ENCODE assay signal across 1 cellular context in genomic region chr12:46494424-46494823, GRCh38.
TF ChIP-seq lines count a peak whose summit lies in the region.

No MANE protein-coding gene starts in this region.

TF ChIP-seq in HepG2, 621 proteins besides CTCF, POLR2A, EP300 and RAD21 (continued from another document):
- TF ChIP-seq, protein P1, sequence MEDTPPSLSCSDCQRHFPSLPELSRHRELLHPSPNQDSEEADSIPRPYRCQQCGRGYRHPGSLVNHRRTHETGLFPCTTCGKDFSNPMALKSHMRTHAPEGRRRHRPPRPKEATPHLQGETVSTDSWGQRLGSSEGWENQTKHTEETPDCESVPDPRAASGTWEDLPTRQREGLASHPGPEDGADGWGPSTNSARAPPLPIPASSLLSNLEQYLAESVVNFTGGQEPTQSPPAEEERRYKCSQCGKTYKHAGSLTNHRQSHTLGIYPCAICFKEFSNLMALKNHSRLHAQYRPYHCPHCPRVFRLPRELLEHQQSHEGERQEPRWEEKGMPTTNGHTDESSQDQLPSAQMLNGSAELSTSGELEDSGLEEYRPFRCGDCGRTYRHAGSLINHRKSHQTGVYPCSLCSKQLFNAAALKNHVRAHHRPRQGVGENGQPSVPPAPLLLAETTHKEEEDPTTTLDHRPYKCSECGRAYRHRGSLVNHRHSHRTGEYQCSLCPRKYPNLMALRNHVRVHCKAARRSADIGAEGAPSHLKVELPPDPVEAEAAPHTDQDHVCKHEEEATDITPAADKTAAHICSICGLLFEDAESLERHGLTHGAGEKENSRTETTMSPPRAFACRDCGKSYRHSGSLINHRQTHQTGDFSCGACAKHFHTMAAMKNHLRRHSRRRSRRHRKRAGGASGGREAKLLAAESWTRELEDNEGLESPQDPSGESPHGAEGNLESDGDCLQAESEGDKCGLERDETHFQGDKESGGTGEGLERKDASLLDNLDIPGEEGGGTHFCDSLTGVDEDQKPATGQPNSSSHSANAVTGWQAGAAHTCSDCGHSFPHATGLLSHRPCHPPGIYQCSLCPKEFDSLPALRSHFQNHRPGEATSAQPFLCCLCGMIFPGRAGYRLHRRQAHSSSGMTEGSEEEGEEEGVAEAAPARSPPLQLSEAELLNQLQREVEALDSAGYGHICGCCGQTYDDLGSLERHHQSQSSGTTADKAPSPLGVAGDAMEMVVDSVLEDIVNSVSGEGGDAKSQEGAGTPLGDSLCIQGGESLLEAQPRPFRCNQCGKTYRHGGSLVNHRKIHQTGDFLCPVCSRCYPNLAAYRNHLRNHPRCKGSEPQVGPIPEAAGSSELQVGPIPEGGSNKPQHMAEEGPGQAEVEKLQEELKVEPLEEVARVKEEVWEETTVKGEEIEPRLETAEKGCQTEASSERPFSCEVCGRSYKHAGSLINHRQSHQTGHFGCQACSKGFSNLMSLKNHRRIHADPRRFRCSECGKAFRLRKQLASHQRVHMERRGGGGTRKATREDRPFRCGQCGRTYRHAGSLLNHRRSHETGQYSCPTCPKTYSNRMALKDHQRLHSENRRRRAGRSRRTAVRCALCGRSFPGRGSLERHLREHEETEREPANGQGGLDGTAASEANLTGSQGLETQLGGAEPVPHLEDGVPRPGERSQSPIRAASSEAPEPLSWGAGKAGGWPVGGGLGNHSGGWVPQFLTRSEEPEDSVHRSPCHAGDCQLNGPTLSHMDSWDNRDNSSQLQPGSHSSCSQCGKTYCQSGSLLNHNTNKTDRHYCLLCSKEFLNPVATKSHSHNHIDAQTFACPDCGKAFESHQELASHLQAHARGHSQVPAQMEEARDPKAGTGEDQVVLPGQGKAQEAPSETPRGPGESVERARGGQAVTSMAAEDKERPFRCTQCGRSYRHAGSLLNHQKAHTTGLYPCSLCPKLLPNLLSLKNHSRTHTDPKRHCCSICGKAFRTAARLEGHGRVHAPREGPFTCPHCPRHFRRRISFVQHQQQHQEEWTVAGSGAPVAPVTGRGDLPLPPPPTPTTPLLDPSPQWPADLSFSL (CRISPR knock-in tag; IDR thresholded peaks at IDR 0.05) = no peak
- TF ChIP-seq ZNF564 (CRISPR knock-in tag; IDR thresholded peaks at IDR 0.05) (no peak), U2AF2 (IDR thresholded peaks at IDR 0.05; ENCODE audit: low read depth, low read length) (no peak), ELF3 (CRISPR knock-in tag; IDR thresholded peaks at IDR 0.05) (peak; percentile 40), ATAD3A (CRISPR knock-in tag; IDR thresholded peaks at IDR 0.05) (no peak), ZNF839 (CRISPR knock-in tag; IDR thresholded peaks at IDR 0.05; ENCODE audit: borderline replicate concordance) (no peak)
- TF ChIP-seq, protein P2, sequence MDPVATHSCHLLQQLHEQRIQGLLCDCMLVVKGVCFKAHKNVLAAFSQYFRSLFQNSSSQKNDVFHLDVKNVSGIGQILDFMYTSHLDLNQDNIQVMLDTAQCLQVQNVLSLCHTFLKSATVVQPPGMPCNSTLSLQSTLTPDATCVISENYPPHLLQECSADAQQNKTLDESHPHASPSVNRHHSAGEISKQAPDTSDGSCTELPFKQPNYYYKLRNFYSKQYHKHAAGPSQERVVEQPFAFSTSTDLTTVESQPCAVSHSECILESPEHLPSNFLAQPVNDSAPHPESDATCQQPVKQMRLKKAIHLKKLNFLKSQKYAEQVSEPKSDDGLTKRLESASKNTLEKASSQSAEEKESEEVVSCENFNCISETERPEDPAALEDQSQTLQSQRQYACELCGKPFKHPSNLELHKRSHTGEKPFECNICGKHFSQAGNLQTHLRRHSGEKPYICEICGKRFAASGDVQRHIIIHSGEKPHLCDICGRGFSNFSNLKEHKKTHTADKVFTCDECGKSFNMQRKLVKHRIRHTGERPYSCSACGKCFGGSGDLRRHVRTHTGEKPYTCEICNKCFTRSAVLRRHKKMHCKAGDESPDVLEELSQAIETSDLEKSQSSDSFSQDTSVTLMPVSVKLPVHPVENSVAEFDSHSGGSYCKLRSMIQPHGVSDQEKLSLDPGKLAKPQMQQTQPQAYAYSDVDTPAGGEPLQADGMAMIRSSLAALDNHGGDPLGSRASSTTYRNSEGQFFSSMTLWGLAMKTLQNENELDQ (CRISPR knock-in tag; IDR thresholded peaks at IDR 0.05; ENCODE audit: borderline replicate concordance) = no peak
- TF ChIP-seq, protein P3, sequence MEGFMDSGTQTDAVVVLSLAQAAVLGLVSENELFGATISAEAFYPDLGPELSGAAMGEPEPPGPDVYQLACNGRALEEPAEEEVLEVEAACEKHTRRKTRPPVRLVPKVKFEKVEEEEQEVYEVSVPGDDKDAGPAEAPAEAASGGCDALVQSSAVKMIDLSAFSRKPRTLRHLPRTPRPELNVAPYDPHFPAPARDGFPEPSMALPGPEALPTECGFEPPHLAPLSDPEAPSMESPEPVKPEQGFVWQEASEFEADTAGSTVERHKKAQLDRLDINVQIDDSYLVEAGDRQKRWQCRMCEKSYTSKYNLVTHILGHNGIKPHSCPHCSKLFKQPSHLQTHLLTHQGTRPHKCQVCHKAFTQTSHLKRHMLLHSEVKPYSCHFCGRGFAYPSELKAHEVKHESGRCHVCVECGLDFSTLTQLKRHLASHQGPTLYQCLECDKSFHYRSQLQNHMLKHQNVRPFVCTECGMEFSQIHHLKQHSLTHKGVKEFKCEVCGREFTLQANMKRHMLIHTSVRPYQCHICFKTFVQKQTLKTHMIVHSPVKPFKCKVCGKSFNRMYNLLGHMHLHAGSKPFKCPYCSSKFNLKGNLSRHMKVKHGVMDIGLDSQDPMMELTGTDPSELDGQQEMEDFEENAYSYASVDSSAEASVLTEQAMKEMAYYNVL (CRISPR knock-in tag; IDR thresholded peaks at IDR 0.05; ENCODE audit: borderline replicate concordance) = no peak
